24 cellular contexts compared by ENCODE assay signal in the genomic region with DNA sequence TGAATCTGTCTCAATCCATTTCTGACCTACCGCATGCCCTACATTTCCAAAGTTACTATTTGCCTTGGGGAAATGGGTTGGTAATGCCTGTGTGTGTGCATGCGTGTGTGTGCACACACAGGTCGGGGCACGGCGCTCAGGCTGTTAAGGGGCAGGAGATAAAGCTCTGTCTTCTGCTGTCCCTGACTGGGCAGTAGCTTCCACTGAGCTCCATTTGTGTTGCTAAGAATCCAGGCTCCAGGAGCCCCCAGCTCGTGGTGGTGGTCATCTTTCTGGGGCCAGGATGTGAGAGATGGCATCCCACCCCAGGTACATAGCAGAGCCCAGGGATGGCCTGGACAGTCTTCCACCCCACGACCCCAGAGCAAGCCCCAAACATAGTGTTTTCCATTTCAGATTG.
"Had no signal": no experiment of that assay in that cellular context is flagged by ENCODE, and none has a peak within 500 bp of the region (broad histone marks: within the 10 kb centered on the region; RNA-seq: fewer than 3 reads in every experiment).

No MANE protein-coding gene starts in this region.

- H3K9me3 ChIP-seq: ascending aorta, gastroesophageal sphincter, neutrophil, right lobe of liver, thyroid gland had no signal

- H3K27ac ChIP-seq: ascending aorta, cardiac muscle cell, gastroesophageal sphincter, hepatocyte, neutrophil, right lobe of liver, thyroid gland had no signal

- H3K4me1 ChIP-seq: right lobe of liver had no signal

- H3K36me3 Mint-ChIP-seq: activated naive CD8-positive, alpha-beta T cell; brain; memory B cell; stimulated activated memory B cell treated with anti-CD40 and anti-IgM and Interleukin-4, amounts not matched to agents 10 μg/mL and 1 μg/mL and 100 μg/mL, for 72 hours had no signal

- H3K4me3 ChIP-seq: ascending aorta, cardiac muscle cell, gastroesophageal sphincter, hepatocyte, right lobe of liver, thyroid gland had no signal

- H3K27me3 ChIP-seq: ascending aorta, cardiac muscle cell, gastroesophageal sphincter, hepatocyte, neutrophil, right lobe of liver, thyroid gland had no signal

- H3K27me3 Mint-ChIP-seq: activated naive CD8-positive, alpha-beta T cell; memory B cell had no signal

- ATAC-seq: gastroesophageal sphincter; left cardiac atrium; right lobe of liver; stimulated activated memory B cell treated with anti-CD40 and anti-IgM and Interleukin-4, amounts not matched to agents 10 μg/mL and 1 μg/mL and 100 μg/mL, for 72 hours had no signal

- H3K36me3 ChIP-seq: ascending aorta, cardiac muscle cell, gastroesophageal sphincter, neutrophil, right lobe of liver, thyroid gland had no signal

- H3K4me3 Mint-ChIP-seq: activated naive CD8-positive, alpha-beta T cell; activated T-helper 1 cell treated with anti-CD3 and anti-CD28 coated beads, Interleukin-12 subunit alpha, Interleukin-12 subunit beta, Interleukin-2, Interleukin-4 antibody, amounts not matched to agents 30 ng/mL and 10 ng/mL and 1 ng/mL, durations not matched to agents 14 hours and 24 hours and 36 hours; brain; memory B cell; nephron; stimulated activated memory B cell treated with anti-CD40 and anti-IgM and Interleukin-4, amounts not matched to agents 10 μg/mL and 1 μg/mL and 100 μg/mL, for 72 hours; stimulated activated naive CD8-positive, alpha-beta T cell treated with anti-CD3 and anti-CD28 coated beads, Interleukin-15, amount 100 ng/mL, for 72 hours had no signal

- H3K9me3 Mint-ChIP-seq: activated T-helper 1 cell treated with anti-CD3 and anti-CD28 coated beads, Interleukin-12 subunit alpha, Interleukin-12 subunit beta, Interleukin-2, Interleukin-4 antibody, amounts not matched to agents 30 ng/mL and 10 ng/mL and 1 ng/mL, durations not matched to agents 14 hours and 24 hours and 36 hours; memory B cell; nephron; stimulated activated memory B cell treated with anti-CD40 and anti-IgM and Interleukin-4, amounts not matched to agents 10 μg/mL and 1 μg/mL and 100 μg/mL, for 72 hours; stimulated activated naive CD8-positive, alpha-beta T cell treated with anti-CD3 and anti-CD28 coated beads, Interleukin-15, amount 100 ng/mL, for 72 hours had no signal

- H3K27ac Mint-ChIP-seq: activated naive CD8-positive, alpha-beta T cell; activated T-helper 1 cell treated with anti-CD3 and anti-CD28 coated beads, Interleukin-12 subunit alpha, Interleukin-12 subunit beta, Interleukin-2, Interleukin-4 antibody, amounts not matched to agents 30 ng/mL and 10 ng/mL and 1 ng/mL, durations not matched to agents 14 hours and 24 hours and 36 hours; brain; memory B cell; stimulated activated memory B cell treated with anti-CD40 and anti-IgM and Interleukin-4, amounts not matched to agents 10 μg/mL and 1 μg/mL and 100 μg/mL, for 72 hours had no signal

- H3K4me1 Mint-ChIP-seq: memory B cell; stimulated activated memory B cell treated with anti-CD40 and anti-IgM and Interleukin-4, amounts not matched to agents 10 μg/mL and 1 μg/mL and 100 μg/mL, for 72 hours; stimulated activated naive CD8-positive, alpha-beta T cell treated with anti-CD3 and anti-CD28 coated beads, Interleukin-15, amount 100 ng/mL, for 72 hours had no signal

- DNase-seq: activated CD4-positive, alpha-beta T cell treated with anti-CD3 and anti-CD28 coated beads for 48 hours; activated CD4-positive, alpha-beta T cell treated with anti-CD3 and anti-CD28 coated beads, Interleukin-2, amount 50 U/mL, for 48 hours; activated CD8-positive, alpha-beta memory T cell treated with anti-CD3 and anti-CD28 coated beads for 24 hours; activated T-cell treated with anti-CD3 and anti-CD28 coated beads, Interleukin-2, amount 50 U/mL, for 1 hour; left cardiac atrium; small intestine; stimulated activated CD4-positive, alpha-beta T cell treated with anti-CD3 and anti-CD28 coated beads, Interleukin-1b, Interleukin-23, amount 100 ng/mL, for 48 hours; stimulated activated CD4-positive, alpha-beta T cell treated with anti-CD3 and anti-CD28 coated beads, Interleukin-4, amount 100 ng/mL, for 4 hours; stimulated activated CD8-positive, alpha-beta memory T cell treated with anti-CD3 and anti-CD28 coated beads, Interleukin-4, amount 100 ng/mL, for 48 hours; stimulated activated naive CD8-positive, alpha-beta T cell treated with anti-CD3 and anti-CD28 coated beads, Interleukin-15, amount 100 ng/mL, for 72 hours; T-helper 1 cell had no signal
